ENCODE assay signal across 16 cellular contexts in genomic region chr14:96138241-96138640, GRCh38.
"Had no signal": no experiment of that assay in that cellular context is flagged by ENCODE, and none has a peak within 500 bp of the region (broad histone marks: within the 10 kb centered on the region; RNA-seq: fewer than 3 reads in every experiment).

No MANE protein-coding gene starts in this region.

- H3K4me3 ChIP-seq: coronary artery, hepatocyte, left ventricle myocardium inferior, lower lobe of right lung, suprapubic skin, thyroid gland had no signal

- H3K79me2 ChIP-seq: hepatocyte had no signal

- H3K9me3 ChIP-seq: suprapubic skin, thyroid gland had no signal

- H3K4me2 ChIP-seq: hepatocyte had no signal

- H3K27me3 ChIP-seq: foreskin keratinocyte, hepatocyte, thyroid gland had no signal

- ATAC-seq: foreskin keratinocyte, left cardiac atrium, lower lobe of right lung had no signal

- DNase-seq: effector CD8-positive, alpha-beta T cell; foreskin keratinocyte; head of caudate nucleus; kidney; left cardiac atrium; left ventricle myocardium inferior; lower lobe of right lung; midbrain; occipital lobe; small intestine; stimulated activated CD4-positive, alpha-beta T cell treated with anti-CD3 and anti-CD28 coated beads, Interleukin-12 subunit alpha, Interleukin-12 subunit beta, amount 100 ng/mL, for 4 hours; stimulated activated naive CD4-positive, alpha-beta T cell treated with Interleukin-2 at 50 U/mL for 16 hours; thyroid gland had no signal

- H3K4me1 ChIP-seq: foreskin keratinocyte, left ventricle myocardium inferior, lower lobe of right lung, suprapubic skin, thyroid gland had no signal

- H2AFZ ChIP-seq: hepatocyte had no signal

- H3K27ac ChIP-seq: coronary artery, foreskin keratinocyte, hepatocyte, left ventricle myocardium inferior, lower lobe of right lung, suprapubic skin, thyroid gland had no signal

- H3K36me3 ChIP-seq: left ventricle myocardium inferior, lower lobe of right lung, suprapubic skin, thyroid gland had no signal
